Comparison of ENCODE assay signal across 23 cellular contexts in genomic region chr1:974687-975328, GRCh38. TPM values are rescaled to one million over a fixed set of nuclear protein-coding genes. Genes with fewer than 3 reads are reported as not detected.
"Had no signal": no experiment of that assay in that cellular context is flagged by ENCODE, and none has a peak within 500 bp of the region (broad histone marks: within the 10 kb centered on the region; RNA-seq: fewer than 3 reads in every experiment).

No MANE protein-coding gene starts in this region.

- H3K27me3 ChIP-seq: testis had no signal

- DNase-seq: activated CD4-positive, alpha-beta T cell treated with anti-CD3 and anti-CD28 coated beads for 4 hours; activated CD4-positive, alpha-beta T cell treated with anti-CD3 and anti-CD28 coated beads, Interleukin-2, amount 50 U/mL, for 48 hours; activated CD4-positive, CD25-positive, alpha-beta regulatory T cell; activated CD8-positive, alpha-beta memory T cell treated with anti-CD3 and anti-CD28 coated beads, Interleukin-2, amount 50 U/mL, for 48 hours; activated naive CD4-positive, alpha-beta T cell treated with Interleukin-2 at 50 U/mL for 16 hours; activated T-cell treated with anti-CD3 and anti-CD28 coated beads, Interleukin-2, amount 50 U/mL, for 48 hours; foreskin melanocyte; glutamatergic neuron; mesenchymal stem cell; occipital lobe; sigmoid colon; stimulated activated CD4-positive, alpha-beta T cell treated with anti-CD3 and anti-CD28 coated beads, Interleukin-15, amount 100 ng/mL, for 24 hours; stimulated activated CD4-positive, alpha-beta T cell treated with anti-CD3 and anti-CD28 coated beads, Interleukin-2, amount 100 ng/mL, for 48 hours; stimulated activated naive CD4-positive, alpha-beta T cell; T-helper 1 cell; T1000; testis; trophoblast cell; uterus had no signal

- H3K4me3 ChIP-seq: hepatocyte, smooth muscle cell, testis, uterus had no signal

- H3K36me3 ChIP-seq: sigmoid colon, uterus had no signal

- H2AFZ ChIP-seq: hepatocyte had no signal

- H3K4me2 ChIP-seq: smooth muscle cell had no signal

- H3K9me3 ChIP-seq: sigmoid colon, testis, uterus had no signal

- H3K27ac ChIP-seq: hepatocyte, sigmoid colon, testis, uterus had no signal

- H3K79me2 ChIP-seq: hepatocyte had no signal

RNA-seq across cellular contexts. Expression of gene PERM1, which starts 7.1 kb away (rescaled TPM):
- total RNA-seq: activated CD8-positive, alpha-beta memory T cell treated with anti-CD3 and anti-CD28 coated beads for 36 hours; epithelial cell of proximal tubule; hepatocyte; smooth muscle cell had no signal

RNA-seq across cellular contexts. Expression of gene PLEKHN1, which starts 8.5 kb away (rescaled TPM):
- total RNA-seq: occipital lobe, sigmoid colon had no signal
